ENCODE assay signal across 11 cellular contexts in the genomic region with DNA sequence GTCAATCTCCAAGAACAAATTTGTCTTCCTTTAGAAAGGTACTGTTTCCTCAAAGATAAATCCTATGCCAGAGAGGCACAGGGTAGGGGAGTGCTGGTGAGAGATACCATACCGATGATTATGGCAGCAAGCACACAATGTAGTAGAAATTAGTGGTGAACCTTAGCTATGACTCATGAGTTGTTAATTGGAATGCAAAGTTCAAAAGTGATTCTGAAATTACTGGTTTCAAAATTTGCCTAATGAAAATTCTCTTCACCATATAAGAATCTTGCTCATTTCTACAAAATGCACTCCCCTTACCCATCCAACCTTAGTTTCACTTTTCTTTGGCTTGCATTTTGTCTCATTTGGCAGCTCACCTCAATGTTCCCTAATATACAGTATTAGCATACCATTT.
DNase-seq lines count a peak whose midpoint lies in the region; ATAC-seq and TF ChIP-seq lines count a peak whose summit lies in the region.
"Had no signal": no experiment of that assay in that cellular context is flagged by ENCODE, and none has a peak within 500 bp of the region (broad histone marks: within the 10 kb centered on the region; RNA-seq: fewer than 3 reads in every experiment).

No MANE protein-coding gene starts in this region.

- H3F3A ChIP-seq in GM23338 (replicated peaks; ENCODE audit: low read depth): no peaks in the 10 kb centered on the region

- POLR2A ChIA-PET in activated CD4-positive, alpha-beta T cell treated with anti-CD3 and anti-CD28 coated beads for 36 hours (lab: Charles Lee): interaction anchor here (0.6 kb wide), 1 partner anchor 294 kb away, joined by 3 read pairs; the partner anchor contains the start of gene TNIK

- H3K4me3 ChIP-seq in GM23338: no peak overlapping the region
- H3K4me3 ChIP-seq: cardiac muscle cell, tibial nerve had no signal

- intact Hi-C loops in activated CD4-positive, alpha-beta T cell treated with anti-CD3 and anti-CD28 coated beads for 36 hours (cut with DNase I, micrococcal nuclease): loop anchor here (2.0 to 10.0 kb wide), 3 partner anchors 83 to 669 kb away; no protein-coding TSS in a partner anchor
- intact Hi-C loops in natural killer cell (cut with micrococcal nuclease): no loop called here

- H4K20me1 ChIP-seq in GM23338 (replicated peaks; ENCODE audit: insufficient read depth): no peaks in the 10 kb centered on the region

- no peak for TF ChIP-seq CTCF in GM23338 (conservative IDR thresholded peaks at IDR 0.05; ENCODE audit: low read depth in 2 of 2)
- TF ChIP-seq CTCF in natural killer cell (IDR thresholded peaks at IDR 0.05): no peak

- peaks cover 3% of the 10 kb centered on the region; the same call in 1 of the 2 replicates for H3K36me3 ChIP-seq in GM23338 (ENCODE audit: insufficient read depth)

- H3K36me3 Mint-ChIP-seq in activated CD4-positive, alpha-beta T cell treated with anti-CD3 and anti-CD28 coated beads for 36 hours (ENCODE audit: low read depth): peaks cover 40% of the 10 kb centered on the region
- H3K36me3 Mint-ChIP-seq in GM23338 (ENCODE audit: low read depth): peaks cover 44% of the 10 kb centered on the region
- H3K36me3 Mint-ChIP-seq in T-helper 17 cell (ENCODE audit: low read depth): peaks cover 16% of the 10 kb centered on the region
- H3K36me3 Mint-ChIP-seq in natural killer cell: peaks cover 16% of the 10 kb centered on the region

- CTCF ChIA-PET in activated CD4-positive, alpha-beta T cell treated with anti-CD3 and anti-CD28 coated beads for 36 hours (lab: Charles Lee): interaction anchor here (1.0 to 2.1 kb wide), 6 partner anchors 9 to 401 kb away, joined by 3 to 8 read pairs (median 6); no protein-coding TSS in a partner anchor

- peak overlapping the region; percentile 7; the same call in 1 of the 2 replicates for H3K27ac ChIP-seq in GM23338 (ENCODE audit: low read depth)
- H3K27ac ChIP-seq: cardiac muscle cell, tibial nerve had no signal

- no peaks in the 10 kb centered on the region for H3K79me2 ChIP-seq in GM23338 (replicated peaks; ENCODE audit: insufficient read depth)

- peaks cover 6% of the 10 kb centered on the region for H3K9me3 Mint-ChIP-seq in activated CD4-positive, alpha-beta T cell treated with anti-CD3 and anti-CD28 coated beads for 36 hours (ENCODE audit: low read depth)
- peaks cover 7% of the 10 kb centered on the region for H3K9me3 Mint-ChIP-seq in GM23338
- H3K9me3 Mint-ChIP-seq in natural killer cell: peaks cover 0 to 2% of the 10 kb centered on the region in 2 donors

- peak; percentile 90 for ATAC-seq in activated CD4-positive, alpha-beta T cell treated with anti-CD3 and anti-CD28 coated beads for 36 hours
- ATAC-seq in GM23338: no peak; the same call in 2 of the 3 replicates
- peak; percentile 12 for ATAC-seq in T-helper 17 cell
- ATAC-seq in natural killer cell: no peak
- no peak for ATAC-seq in HG02588 (IDR thresholded peaks at IDR 0.05; ENCODE audit: unreplicated experiment)

- no peaks in the 10 kb centered on the region for H3K9me3 ChIP-seq in T-helper 17 cell (ENCODE audit: control insufficient read depth, low read length, poor library complexity, severe bottlenecking)

- H3K9me2 ChIP-seq in GM23338 (ENCODE audit: insufficient read depth): no peaks in the 10 kb centered on the region

- peaks cover 14% of the 10 kb centered on the region for H3K4me1 ChIP-seq in GM23338 (ENCODE audit: insufficient read depth)
- H3K4me1 ChIP-seq: tibial nerve had no signal

- peak; percentile 17 for DNase-seq in activated CD4-positive, alpha-beta T cell treated with anti-CD3 and anti-CD28 coated beads for 36 hours
- no peak for DNase-seq in activated CD4-positive, alpha-beta T cell treated with anti-CD3 and anti-CD28 coated beads for 48 hours
- DNase-seq in GM23338 (ENCODE audit: low spot score): no peak
- DNase-seq in T-helper 17 cell: no peak
- no peak for DNase-seq in natural killer cell
- DNase-seq in stimulated activated CD4-positive, alpha-beta T cell treated with anti-CD3 and anti-CD28 coated beads, Interleukin-2, amount 100 ng/mL, for 48 hours: no peak
- no peak for DNase-seq in NCI-H2029 treated with DMSO at 0.1 percent for 48 hours (lab: John Stamatoyannopoulos, UW)
- DNase-seq: NCI-H82 had no signal

- H2AFZ ChIP-seq in GM23338: no peak overlapping the region

- H3K4me3 Mint-ChIP-seq in activated CD4-positive, alpha-beta T cell treated with anti-CD3 and anti-CD28 coated beads for 36 hours: no peak overlapping the region
- H3K4me3 Mint-ChIP-seq in GM23338 (no peak overlapping the region), T-helper 17 cell (peak overlapping the region; percentile 10), natural killer cell (no peak overlapping the region)

- H3K27me3 ChIP-seq in GM23338 (ENCODE audit: insufficient read depth): no peaks in the 10 kb centered on the region
- H3K27me3 ChIP-seq: cardiac muscle cell, tibial nerve had no signal

- H3K4me1 Mint-ChIP-seq in activated CD4-positive, alpha-beta T cell treated with anti-CD3 and anti-CD28 coated beads for 36 hours: peaks cover 28% of the 10 kb centered on the region
- H3K4me1 Mint-ChIP-seq in GM23338: peaks cover 23% of the 10 kb centered on the region
- H3K4me1 Mint-ChIP-seq in T-helper 17 cell: peaks cover 24% of the 10 kb centered on the region
- H3K4me1 Mint-ChIP-seq in natural killer cell: peaks cover 12 to 15% of the 10 kb centered on the region in 2 donors

- H3K27ac Mint-ChIP-seq in activated CD4-positive, alpha-beta T cell treated with anti-CD3 and anti-CD28 coated beads for 36 hours: peak overlapping the region; percentile 89
- H3K27ac Mint-ChIP-seq in GM23338 (peak overlapping the region; percentile 71; the same call in 1 of the 2 replicates), T-helper 17 cell (peak overlapping the region; percentile 57), natural killer cell (peak overlapping the region; percentile 49 to 57)

- H3K27me3 Mint-ChIP-seq in activated CD4-positive, alpha-beta T cell treated with anti-CD3 and anti-CD28 coated beads for 36 hours: no peaks in the 10 kb centered on the region
- peaks cover 1% of the 10 kb centered on the region for H3K27me3 Mint-ChIP-seq in GM23338 (ENCODE audit: insufficient read depth, low read depth, poor library complexity)
- H3K27me3 Mint-ChIP-seq in T-helper 17 cell: no peaks in the 10 kb centered on the region
- no peaks in the 10 kb centered on the region for H3K27me3 Mint-ChIP-seq in natural killer cell (ENCODE audit: low read depth in 2 of 2)

- H3K4me2 ChIP-seq in GM23338: peak overlapping the region; percentile 27; the same call in 1 of the 2 replicates

TF ChIP-seq in GM23338, 12 proteins besides CTCF, POLR2A, EP300 and RAD21:
- TF ChIP-seq STAT1 (IDR thresholded peaks at IDR 0.05; ENCODE audit: unreplicated experiment) (no peak), POLR2AphosphoS5 (IDR thresholded peaks at IDR 0.05; ENCODE audit: low read depth) (no peak), REST (IDR thresholded peaks at IDR 0.05; ENCODE audit: unreplicated experiment) (no peak), EZH2 (IDR thresholded peaks at IDR 0.05; ENCODE audit: low read depth, unreplicated experiment) (no peak), EZH2phosphoT487 (IDR thresholded peaks at IDR 0.05; ENCODE audit: unreplicated experiment) (no peak)

Comparison
In these comparisons a context has a peak if more than half of its experiments do, and no peak if none do; other contexts are left out.
1. ATAC-seq: peak in activated CD4-positive, alpha-beta T cell treated with anti-CD3 and anti-CD28 coated beads for 36 hours (single experiment) and T-helper 17 cell (single experiment); none in GM23338 (single experiment), natural killer cell (0 of 3) and HG02588 (single experiment).
2. Peak in every context shown above with its lines, with median percentiles within 50 percentile points of each other: H3K27ac Mint-ChIP-seq.